Comparison of ENCODE assay signal across 8 cellular contexts in the genomic region with DNA sequence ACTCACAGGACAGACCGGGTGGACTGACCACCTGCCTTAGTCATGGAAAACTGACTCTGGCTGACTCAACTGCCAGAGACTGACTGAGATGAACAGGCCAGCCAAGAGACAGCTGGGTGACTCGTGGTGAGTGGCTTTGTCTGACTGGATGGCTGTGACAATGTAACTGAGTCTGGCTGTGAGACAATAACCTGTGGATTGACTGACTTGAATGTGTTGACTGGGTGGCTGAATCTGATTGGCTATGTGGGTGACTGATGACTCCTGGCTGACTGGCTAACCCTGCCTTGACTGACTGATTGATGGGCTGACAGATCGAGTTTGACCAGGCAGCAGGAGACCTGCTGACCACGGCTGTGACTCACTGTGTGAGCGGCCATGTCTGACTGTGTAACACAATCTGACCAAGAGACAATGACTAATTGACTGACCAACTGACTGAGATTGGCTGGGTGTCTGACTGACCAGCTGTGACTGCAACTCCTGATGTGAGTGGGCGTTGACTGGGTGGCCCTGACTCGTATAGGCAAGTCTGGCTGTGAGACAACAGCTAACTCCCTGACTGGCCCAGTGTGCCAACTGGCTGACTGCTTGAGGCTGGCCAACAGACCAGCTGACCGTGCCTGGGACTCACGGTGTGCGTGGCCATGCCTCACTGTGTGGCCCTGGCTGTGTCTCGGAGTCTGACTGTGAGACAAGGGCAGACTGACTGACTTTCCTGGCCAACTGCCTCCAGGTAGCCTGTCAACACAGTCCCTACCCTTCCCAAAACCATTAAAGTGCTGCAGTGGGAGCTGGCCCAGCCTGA.
DNase-seq lines count a peak whose midpoint lies in the region; ATAC-seq, FAIRE-seq and TF ChIP-seq lines count a peak whose summit lies in the region.

No MANE protein-coding gene starts in this region.

- FAIRE-seq in endothelial cell of umbilical vein (lab: Jason Lieb, UNC), result peak; percentile 89

- BruUV-seq in endothelial cell of umbilical vein (replicated peaks; lab: Mats Ljungman, UMichigan), result no TSS peak

- no peak overlapping the region for H3K9ac ChIP-seq in endothelial cell of umbilical vein (replicated peaks; ENCODE audit: extremely low read depth, insufficient read depth, low read length)

- H2AFZ ChIP-seq in endothelial cell of umbilical vein (ENCODE audit: low read depth, low read length) (no peak overlapping the region), osteoblast (ENCODE audit: low read length) (peak overlapping the region; percentile 31)

- H3K27ac ChIP-seq in RWPE2 (ENCODE audit: poor library complexity, severe bottlenecking) (peak overlapping the region; percentile 92), endothelial cell of umbilical vein (ENCODE audit: insufficient read depth, low read depth, low read length) (no peak overlapping the region), osteoblast (ENCODE audit: low read depth, low read length) (peak overlapping the region; percentile 80)

- H3K27me3 ChIP-seq in RWPE2 (ENCODE audit: insufficient read depth, poor library complexity, severe bottlenecking) (no peaks in the 10 kb centered on the region), endothelial cell of umbilical vein (ENCODE audit: control insufficient read depth in 2 of 2, insufficient read depth in 2 of 2, low read length in 2 of 2) (peaks cover 0 to 7% of the 10 kb centered on the region in 2 experiments), osteoblast (ENCODE audit: insufficient read depth, low read length) (peaks cover 4% of the 10 kb centered on the region)

- H3K4me2 ChIP-seq in endothelial cell of umbilical vein (ENCODE audit: insufficient read depth, low read length) (no peak overlapping the region), osteoblast (ENCODE audit: insufficient read depth, low read length) (no peak overlapping the region)

- no peaks in the 10 kb centered on the region for H4K20me1 ChIP-seq in endothelial cell of umbilical vein (replicated peaks; ENCODE audit: control insufficient read depth, extremely low read depth, insufficient read depth, low read length)
- no peaks in the 10 kb centered on the region for H4K20me1 ChIP-seq in osteoblast (ENCODE audit: insufficient read depth, low read length)

- POLR2A ChIA-PET in endothelial cell of umbilical vein (lab: Charles Lee), result no interaction called here

- TF ChIP-seq CTCF in RWPE2 (IDR thresholded peaks at IDR 0.05; ENCODE audit: poor library complexity, severe bottlenecking) (no peak), endothelial cell of umbilical vein (IDR thresholded peaks at IDR 0.05; ENCODE audit: extremely low read depth in 1 of 2, insufficient read depth in 1 of 2, low read depth in 1 of 2, low read length in 2 of 2) (no peak), osteoblast (IDR thresholded peaks at IDR 0.05; ENCODE audit: extremely low read depth, low read depth, low read length) (no peak)

- peaks cover 20% of the 10 kb centered on the region for H3K4me1 ChIP-seq in RWPE2 (ENCODE audit: insufficient read depth, poor library complexity, severe bottlenecking)
- H3K4me1 ChIP-seq in endothelial cell of umbilical vein (ENCODE audit: control insufficient read depth, extremely low read depth, insufficient read depth, low read length), result no peaks in the 10 kb centered on the region
- peaks cover 18% of the 10 kb centered on the region for H3K4me1 ChIP-seq in osteoblast (ENCODE audit: insufficient read depth, low read length)

- DNase-seq in NCI-H748 (lab: John Stamatoyannopoulos, UW; ENCODE audit: unreplicated experiment) (peak; percentile 4), NCI-H748 treated with DMSO at 0.1 percent for 48 hours (lab: John Stamatoyannopoulos, UW) (no peak), RWPE2 (ENCODE audit: low spot score) (peak; percentile 90), endothelial cell of umbilical vein (ENCODE audit: low read depth, low spot score) (peak; percentile 80), osteoblast (ENCODE audit: insufficient read length, low spot score, missing footprints) (peak; percentile 97), NCI-H2029 (lab: John Stamatoyannopoulos, UW) (no peak)

- no peak for TF ChIP-seq POLR2A in endothelial cell of umbilical vein (IDR thresholded peaks at IDR 0.05; ENCODE audit: low read depth, low read length)

- no peaks in the 10 kb centered on the region for H3K79me2 ChIP-seq in endothelial cell of umbilical vein (ENCODE audit: control insufficient read depth, insufficient read depth, low read length)
- H3K79me2 ChIP-seq in osteoblast (ENCODE audit: insufficient read depth, low read length), result no peaks in the 10 kb centered on the region

- H3K4me3 ChIP-seq in RWPE2 (ENCODE audit: severe bottlenecking), result no peak overlapping the region
- no peak overlapping the region for H3K4me3 ChIP-seq in endothelial cell of umbilical vein (replicated peaks in 1 of 3; ENCODE audit: insufficient read depth in 1 of 3, low read depth in 1 of 3, low read length in 3 of 3)
- H3K4me3 ChIP-seq in osteoblast (ENCODE audit: insufficient read depth, low read length), result no peak overlapping the region

- H3K9me3 ChIP-seq in RWPE2 (ENCODE audit: severe bottlenecking), result no peaks in the 10 kb centered on the region
- H3K9me3 ChIP-seq in endothelial cell of umbilical vein (replicated peaks; ENCODE audit: control insufficient read depth, insufficient read depth, low read length), result no peaks in the 10 kb centered on the region
- peaks cover 3% of the 10 kb centered on the region for H3K9me3 ChIP-seq in osteoblast (ENCODE audit: low read depth, low read length)

- ATAC-seq in RWPE2 (ENCODE audit: low read depth), result peak; percentile 64
- ATAC-seq in HG02763 (IDR thresholded peaks at IDR 0.05; ENCODE audit: unreplicated experiment), result no peak
- no peak for ATAC-seq in GM18868 (IDR thresholded peaks at IDR 0.05; ENCODE audit: unreplicated experiment)

- H3K9me1 ChIP-seq in endothelial cell of umbilical vein (replicated peaks; ENCODE audit: control insufficient read depth, extremely low read depth, insufficient read depth, low read length), result no peaks in the 10 kb centered on the region

- CTCF ChIA-PET in endothelial cell of umbilical vein (lab: Charles Lee), result interaction anchor here (0.6 kb wide), 1 partner anchor 44 kb away, joined by 4 read pairs; no protein-coding TSS in a partner anchor

- intact Hi-C loops in endothelial cell of umbilical vein (cut with micrococcal nuclease), result no loop called here

- H3K36me3 ChIP-seq in RWPE2 (ENCODE audit: low read depth) (no peaks in the 10 kb centered on the region), endothelial cell of umbilical vein (ENCODE audit: control insufficient read depth in 2 of 2, extremely low read depth in 1 of 2, insufficient read depth in 2 of 2, low read length in 2 of 2) (no peaks in the 10 kb centered on the region), osteoblast (ENCODE audit: insufficient read depth, low read length) (no peaks in the 10 kb centered on the region)

- dilution Hi-C loops in endothelial cell of umbilical vein (cut with MboI; ENCODE audit: extremely low pct_ligation_motif_present, low sequenced_read_pairs), result no loop called here

TF ChIP-seq in endothelial cell of umbilical vein, 7 proteins besides CTCF, POLR2A, EP300 and RAD21:
- TF ChIP-seq, protein P1, sequence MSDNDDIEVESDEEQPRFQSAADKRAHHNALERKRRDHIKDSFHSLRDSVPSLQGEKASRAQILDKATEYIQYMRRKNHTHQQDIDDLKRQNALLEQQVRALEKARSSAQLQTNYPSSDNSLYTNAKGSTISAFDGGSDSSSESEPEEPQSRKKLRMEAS (IDR thresholded peaks at IDR 0.05; ENCODE audit: insufficient read depth, insufficient read length), result no peak
- TF ChIP-seq POLR2AphosphoS5 (IDR thresholded peaks at IDR 0.05; ENCODE audit: insufficient read depth, low read depth, low read length) (peak; percentile 47), FOS (IDR thresholded peaks at IDR 0.05; ENCODE audit: borderline replicate concordance, insufficient read depth, low read length) (peak; percentile 72), EZH2 (IDR thresholded peaks at IDR 0.05; ENCODE audit: borderline replicate concordance, low read depth, low read length, severe bottlenecking) (no peak), MYC (IDR thresholded peaks at IDR 0.05; ENCODE audit: low read depth, low read length) (no peak), GATA2 (IDR thresholded peaks at IDR 0.05; ENCODE audit: insufficient read depth, insufficient read length, low read depth, low read length) (no peak), JUN (IDR thresholded peaks at IDR 0.05; ENCODE audit: borderline replicate concordance, insufficient read depth, insufficient read length, low read depth) (peak; percentile 53)

Comparison
In these comparisons a context has a peak if more than half of its experiments do, and no peak if none do; other contexts are left out.
1. DNase-seq: peak in NCI-H748 (single experiment), RWPE2 (single experiment), endothelial cell of umbilical vein (single experiment) and osteoblast (single experiment); none in NCI-H748 treated with DMSO at 0.1 percent for 48 hours (single experiment) and NCI-H2029 (single experiment).